10 cellular contexts compared by ENCODE assay signal in genomic region chr20:48329676-48330644, GRCh38.
DNase-seq lines count a peak whose midpoint lies in the region; ATAC-seq and TF ChIP-seq lines count a peak whose summit lies in the region.
"Had no signal": no experiment of that assay in that cellular context is flagged by ENCODE, and none has a peak within 500 bp of the region (broad histone marks: within the 10 kb centered on the region; RNA-seq: fewer than 3 reads in every experiment).

No MANE protein-coding gene starts in this region.

- H3K4me3 ChIP-seq in choroid plexus epithelial cell (ENCODE audit: low read depth, low read length) = no peak overlapping the region
- H3K4me3 ChIP-seq: body of pancreas had no signal

- intact Hi-C loops in left colon (cut with DNase I, micrococcal nuclease) = no loop called here

- no peak for ATAC-seq in left colon
- no peak for ATAC-seq in GM21576 (IDR thresholded peaks at IDR 0.05; ENCODE audit: unreplicated experiment)
- ATAC-seq: body of pancreas had no signal

- DNase-seq in NCI-H748 (lab: John Stamatoyannopoulos, UW; ENCODE audit: unreplicated experiment) (peak; percentile 23), NCI-H748 treated with DMSO at 0.1 percent for 48 hours (lab: John Stamatoyannopoulos, UW) (no peak), NCI-H1092 treated with DMSO at 0.1 percent for 48 hours (lab: John Stamatoyannopoulos, UW) (peak; percentile 20), choroid plexus epithelial cell (ENCODE audit: low read depth) (peak; percentile 49), retina (peak; percentile 33), left colon (no peak), GM03348 (ENCODE audit: low spot score) (no peak)
- DNase-seq: T-helper 9 cell had no signal

- TF ChIP-seq CTCF in choroid plexus epithelial cell (conservative IDR thresholded peaks at IDR 0.05; ENCODE audit: low read depth, low read length) = peak; percentile 57

Comparison
In these comparisons a context has a peak if more than half of its experiments do, and no peak if none do; other contexts are left out.
1. DNase-seq: peak in NCI-H748 (single experiment), NCI-H1092 treated with DMSO at 0.1 percent for 48 hours (single experiment), choroid plexus epithelial cell (single experiment) and retina (single experiment); none in NCI-H748 treated with DMSO at 0.1 percent for 48 hours (single experiment), left colon (0 of 2) and GM03348 (single experiment).